In the genomic region with DNA sequence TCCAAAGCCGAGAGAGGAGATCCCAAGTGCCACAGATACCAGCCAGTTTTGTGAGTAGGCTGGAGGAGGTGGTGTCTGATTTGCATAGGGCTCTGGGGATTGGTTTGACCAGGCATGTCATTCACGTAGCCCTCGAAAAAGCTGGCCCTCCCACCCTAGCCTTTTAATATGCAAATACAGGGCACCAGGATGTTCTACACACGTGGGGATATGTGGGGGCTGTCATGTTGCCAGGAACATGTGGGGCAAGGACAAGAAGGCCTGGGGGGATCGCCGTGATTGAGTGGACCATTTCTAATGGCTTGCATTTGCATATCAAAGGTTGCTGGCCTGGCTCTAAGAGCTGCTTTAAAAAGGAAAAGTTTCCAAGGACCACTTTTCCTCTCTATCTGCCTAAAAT, we compare ENCODE assay signal across 15 cellular contexts.
DNase-seq lines count a peak whose midpoint lies in the region; ATAC-seq and TF ChIP-seq lines count a peak whose summit lies in the region.
"Had no signal": no experiment of that assay in that cellular context is flagged by ENCODE, and none has a peak within 500 bp of the region (broad histone marks: within the 10 kb centered on the region; RNA-seq: fewer than 3 reads in every experiment).

No MANE protein-coding gene starts in this region.

- H2AFZ ChIP-seq in GM23338: no peak overlapping the region

- H3K27me3 Mint-ChIP-seq in GM23338 (ENCODE audit: insufficient read depth, low read depth, poor library complexity) (no peaks in the 10 kb centered on the region), endodermal cell (ENCODE audit: insufficient read depth) (no peaks in the 10 kb centered on the region)
- no peaks in the 10 kb centered on the region for H3K27me3 Mint-ChIP-seq in activated T-helper 1 cell treated with anti-CD3 and anti-CD28 coated beads, Interleukin-12 subunit alpha, Interleukin-12 subunit beta, Interleukin-2, Interleukin-4 antibody, amounts not matched to agents 30 ng/mL and 10 ng/mL and 1 ng/mL, durations not matched to agents 14 hours and 24 hours and 36 hours (ENCODE audit: insufficient read depth)

- H3K4me3 ChIP-seq in GM23338 (no peak overlapping the region), NT2/D1 (ENCODE audit: insufficient read length, low read depth) (no peak overlapping the region), endodermal cell (ENCODE audit: low read length) (no peak overlapping the region), uterus (no peak overlapping the region)
- H3K4me3 ChIP-seq: A549 had no signal

- H3K27ac ChIP-seq in GM23338 (ENCODE audit: low read depth) (no peak overlapping the region), endodermal cell (ENCODE audit: low read depth, low read length) (no peak overlapping the region), uterus (no peak overlapping the region)
- H3K27ac ChIP-seq: A549, KMS-11 had no signal

- H3F3A ChIP-seq in GM23338 (replicated peaks; ENCODE audit: low read depth): no peaks in the 10 kb centered on the region

- DNase-seq in GM23338 (ENCODE audit: low spot score): peak; percentile 3
- peak; percentile 28 for DNase-seq in NT2/D1 (ENCODE audit: low read depth, low spot score)
- peak; percentile 55 for DNase-seq in endodermal cell
- DNase-seq in medulla oblongata (ENCODE audit: extremely low spot score): peak; percentile 1
- no peak for DNase-seq in activated T-helper 1 cell treated with anti-CD3 and anti-CD28 coated beads, Interleukin-12 subunit alpha, Interleukin-12 subunit beta, Interleukin-2, Interleukin-4 antibody, amounts not matched to agents 30 ng/mL and 10 ng/mL and 1 ng/mL, durations not matched to agents 14 hours and 24 hours and 36 hours (ENCODE audit: low spot score)
- DNase-seq in EL: no peak
- no peak for DNase-seq in uterus
- DNase-seq: BE2C; Caco-2; CD8-positive, alpha-beta memory T cell; H7; HFFc6 had no signal

- no peak for ATAC-seq in GM23338
- ATAC-seq: A549, HepG2 had no signal

- H3K9me2 ChIP-seq in GM23338 (ENCODE audit: insufficient read depth): no peaks in the 10 kb centered on the region

- H3K79me2 ChIP-seq in GM23338 (replicated peaks; ENCODE audit: insufficient read depth): no peaks in the 10 kb centered on the region

- WGBS in endodermal cell (ENCODE audit: insufficient coverage in 1 of 2, insufficient read length in 1 of 2), 2 experiments: 74% methylated on average over 5 of the region's 6 CpGs; no CpG with 5 or more reads in 1 of the 2 experiments

- H3K9me3 ChIP-seq in NT2/D1 (ENCODE audit: insufficient read depth, low read length) (no peaks in the 10 kb centered on the region), endodermal cell (ENCODE audit: control insufficient read depth, low read length) (no peaks in the 10 kb centered on the region), uterus (no peaks in the 10 kb centered on the region)
- H3K9me3 ChIP-seq: A549, BE2C, Caco-2 had no signal

- H3K9me3 Mint-ChIP-seq in GM23338 (peaks cover 3% of the 10 kb centered on the region; the same call in 2 of the 3 replicates), endodermal cell (peaks cover 23% of the 10 kb centered on the region)
- peaks cover 6% of the 10 kb centered on the region for H3K9me3 Mint-ChIP-seq in activated T-helper 1 cell treated with anti-CD3 and anti-CD28 coated beads, Interleukin-12 subunit alpha, Interleukin-12 subunit beta, Interleukin-2, Interleukin-4 antibody, amounts not matched to agents 30 ng/mL and 10 ng/mL and 1 ng/mL, durations not matched to agents 14 hours and 24 hours and 36 hours

- no peaks in the 10 kb centered on the region for H3K4me1 ChIP-seq in GM23338 (ENCODE audit: insufficient read depth)
- H3K4me1 ChIP-seq in NT2/D1 (ENCODE audit: insufficient read depth, insufficient read length): no peaks in the 10 kb centered on the region
- H3K4me1 ChIP-seq in endodermal cell (ENCODE audit: control insufficient read depth, insufficient read depth, low read length): no peaks in the 10 kb centered on the region
- no peaks in the 10 kb centered on the region for H3K4me1 ChIP-seq in uterus
- H3K4me1 ChIP-seq: A549, BE2C, Caco-2 had no signal

- H3K9ac ChIP-seq in NT2/D1 (ENCODE audit: insufficient read length, low read depth): no peak overlapping the region
- H3K9ac ChIP-seq in endodermal cell (ENCODE audit: extremely low read depth, low read length, poor library complexity, severe bottlenecking): no peak overlapping the region
- H3K9ac ChIP-seq: KMS-11 had no signal

- no peak overlapping the region for H3K4me2 ChIP-seq in GM23338
- H3K4me2 ChIP-seq: A549, KMS-11 had no signal

- TF ChIP-seq CTCF in GM23338 (conservative IDR thresholded peaks at IDR 0.05; ENCODE audit: low read depth in 2 of 2) (no peak), endodermal cell (conservative IDR thresholded peaks at IDR 0.05) (no peak), uterus (IDR thresholded peaks at IDR 0.05) (no peak)

- intact Hi-C loops in activated T-helper 1 cell treated with anti-CD3 and anti-CD28 coated beads, Interleukin-12 subunit alpha, Interleukin-12 subunit beta, Interleukin-2, Interleukin-4 antibody, amounts not matched to agents 30 ng/mL and 10 ng/mL and 1 ng/mL, durations not matched to agents 14 hours and 24 hours and 36 hours (cut with micrococcal nuclease): no loop called here
- intact Hi-C loops in uterus (cut with DNase I; ENCODE audit: low total_unique reads): no loop called here

- no peaks in the 10 kb centered on the region for H4K20me1 ChIP-seq in GM23338 (replicated peaks; ENCODE audit: insufficient read depth)

- H3K36me3 ChIP-seq in GM23338 (ENCODE audit: insufficient read depth) (no peaks in the 10 kb centered on the region), NT2/D1 (ENCODE audit: insufficient read depth, insufficient read length, low read length) (no peaks in the 10 kb centered on the region), endodermal cell (ENCODE audit: control insufficient read depth, insufficient read depth, low read length) (no peaks in the 10 kb centered on the region), uterus (no peaks in the 10 kb centered on the region)
- H3K36me3 ChIP-seq: BE2C had no signal

- H3K27ac Mint-ChIP-seq in GM23338 (no peak overlapping the region), endodermal cell (no peak overlapping the region)
- no peak overlapping the region for H3K27ac Mint-ChIP-seq in activated T-helper 1 cell treated with anti-CD3 and anti-CD28 coated beads, Interleukin-12 subunit alpha, Interleukin-12 subunit beta, Interleukin-2, Interleukin-4 antibody, amounts not matched to agents 30 ng/mL and 10 ng/mL and 1 ng/mL, durations not matched to agents 14 hours and 24 hours and 36 hours
- H3K27ac Mint-ChIP-seq: HFFc6 had no signal

- H3K4me3 Mint-ChIP-seq in GM23338 (no peak overlapping the region), endodermal cell (no peak overlapping the region)
- H3K4me3 Mint-ChIP-seq in activated T-helper 1 cell treated with anti-CD3 and anti-CD28 coated beads, Interleukin-12 subunit alpha, Interleukin-12 subunit beta, Interleukin-2, Interleukin-4 antibody, amounts not matched to agents 30 ng/mL and 10 ng/mL and 1 ng/mL, durations not matched to agents 14 hours and 24 hours and 36 hours: no peak overlapping the region
- H3K4me3 Mint-ChIP-seq: CD8-positive, alpha-beta memory T cell; HFFc6 had no signal

- TF ChIP-seq POLR2A in uterus (IDR thresholded peaks at IDR 0.05): no peak

- peaks cover 3% of the 10 kb centered on the region; the same call in 1 of the 3 replicates for H3K4me1 Mint-ChIP-seq in GM23338
- H3K4me1 Mint-ChIP-seq in endodermal cell: peaks cover 3% of the 10 kb centered on the region
- no peaks in the 10 kb centered on the region for H3K4me1 Mint-ChIP-seq in activated T-helper 1 cell treated with anti-CD3 and anti-CD28 coated beads, Interleukin-12 subunit alpha, Interleukin-12 subunit beta, Interleukin-2, Interleukin-4 antibody, amounts not matched to agents 30 ng/mL and 10 ng/mL and 1 ng/mL, durations not matched to agents 14 hours and 24 hours and 36 hours (ENCODE audit: low read depth)

- H3K36me3 Mint-ChIP-seq in GM23338 (ENCODE audit: low read depth) (peaks cover 12% of the 10 kb centered on the region; the same call in 2 of the 3 replicates), endodermal cell (ENCODE audit: low read depth) (no peaks in the 10 kb centered on the region)
- H3K36me3 Mint-ChIP-seq in activated T-helper 1 cell treated with anti-CD3 and anti-CD28 coated beads, Interleukin-12 subunit alpha, Interleukin-12 subunit beta, Interleukin-2, Interleukin-4 antibody, amounts not matched to agents 30 ng/mL and 10 ng/mL and 1 ng/mL, durations not matched to agents 14 hours and 24 hours and 36 hours (ENCODE audit: low read depth): no peaks in the 10 kb centered on the region

- no peaks in the 10 kb centered on the region for H3K27me3 ChIP-seq in GM23338 (ENCODE audit: insufficient read depth)
- H3K27me3 ChIP-seq in NT2/D1 (ENCODE audit: insufficient read depth, insufficient read length): no peaks in the 10 kb centered on the region
- H3K27me3 ChIP-seq in endodermal cell (ENCODE audit: control insufficient read depth, insufficient read depth, low read length, poor library complexity, severe bottlenecking): no peaks in the 10 kb centered on the region
- H3K27me3 ChIP-seq in uterus: no peaks in the 10 kb centered on the region
- H3K27me3 ChIP-seq: BE2C had no signal

TF ChIP-seq in GM23338, 12 proteins besides CTCF, POLR2A, EP300 and RAD21 (continues in another document):
- TF ChIP-seq CREB1 (CRISPR knock-in tag; IDR thresholded peaks at IDR 0.05; ENCODE audit: low read depth): no peak
- TF ChIP-seq POLR2AphosphoS5 (IDR thresholded peaks at IDR 0.05; ENCODE audit: low read depth): no peak
- TF ChIP-seq ZNF114 (CRISPR knock-in tag; IDR thresholded peaks at IDR 0.05): no peak

Comparison
In these comparisons a context has a peak if more than half of its experiments do, and no peak if none do; other contexts are left out.
1. DNase-seq: peak in GM23338 (single experiment), NT2/D1 (single experiment), endodermal cell (single experiment) and medulla oblongata (single experiment); none in activated T-helper 1 cell treated with anti-CD3 and anti-CD28 coated beads, Interleukin-12 subunit alpha, Interleukin-12 subunit beta, Interleukin-2, Interleukin-4 antibody, amounts not matched to agents 30 ng/mL and 10 ng/mL and 1 ng/mL, durations not matched to agents 14 hours and 24 hours and 36 hours (single experiment), EL (single experiment) and uterus (0 of 2).